Comparison of ENCODE assay signal across 9 cellular contexts in genomic region chr5:164475339-164475977, GRCh38.
A peak's percentile ranks its signal among the peaks of the same experiment; 100 is the strongest.
DNase-seq lines count a peak whose midpoint lies in the region; ATAC-seq and TF ChIP-seq lines count a peak whose summit lies in the region.
"Had no signal": no experiment of that assay in that cellular context is flagged by ENCODE, and none has a peak within 500 bp of the region (broad histone marks: within the 10 kb centered on the region; RNA-seq: fewer than 3 reads in every experiment).

No MANE protein-coding gene starts in this region.

- DNase-seq in AG09309 (ENCODE audit: low read depth): no peak
- peak; percentile 37 for DNase-seq in HCEC 1CT
- DNase-seq in SW480 (ENCODE audit: low spot score): peak; percentile 42
- DNase-seq in iPS DF 6.9 (ENCODE audit: low read depth, low spot score): peak; percentile 7
- DNase-seq in stimulated activated CD4-positive, alpha-beta T cell treated with anti-CD3 and anti-CD28 coated beads, Interleukin-4, amount 100 ng/mL, for 1 hour: no peak
- no peak for DNase-seq in prostate gland (ENCODE audit: low spot score)
- DNase-seq: ovary had no signal

- H3K4me1 ChIP-seq in iPS DF 6.9 (ENCODE audit: control insufficient read depth, insufficient read depth, low read length): no peaks in the 10 kb centered on the region
- H3K4me1 ChIP-seq in prostate gland (replicated peaks): no peaks in the 10 kb centered on the region

- intact Hi-C loops in prostate gland (cut with DNase I): loop anchor here (10.0 kb wide), 1 partner anchor 461 kb away; no protein-coding TSS in a partner anchor

- WGBS in iPS DF 6.9 (ENCODE audit: insufficient coverage, insufficient read length): no CpG with 5 or more reads among the region's 3 CpGs
- WGBS in prostate gland: 67% methylated on average over 3 of the region's 3 CpGs

- no peak overlapping the region for H3K27ac ChIP-seq in iPS DF 6.9 (ENCODE audit: low read length)
- H3K27ac ChIP-seq in prostate gland: no peak overlapping the region
- H3K27ac ChIP-seq: ovary had no signal

- H3K27me3 ChIP-seq in iPS DF 6.9 (ENCODE audit: control insufficient read depth, insufficient read depth, low read length) (no peaks in the 10 kb centered on the region), prostate gland (replicated peaks; ENCODE audit: insufficient read depth) (no peaks in the 10 kb centered on the region)
- H3K27me3 ChIP-seq: ovary had no signal

- no peaks in the 10 kb centered on the region for H3K36me3 ChIP-seq in iPS DF 6.9 (ENCODE audit: control insufficient read depth, insufficient read depth, low read length)
- H3K36me3 ChIP-seq in prostate gland: no peaks in the 10 kb centered on the region
- H3K36me3 ChIP-seq: ovary had no signal

- H3K9me3 ChIP-seq in iPS DF 6.9 (ENCODE audit: control insufficient read depth, insufficient read depth, low read length): no peaks in the 10 kb centered on the region
- no peaks in the 10 kb centered on the region for H3K9me3 ChIP-seq in prostate gland
- H3K9me3 ChIP-seq: ovary had no signal

- ATAC-seq in GM21515 (IDR thresholded peaks at IDR 0.05; ENCODE audit: unreplicated experiment) (no peak), GM21360 (IDR thresholded peaks at IDR 0.05; ENCODE audit: unreplicated experiment) (no peak)

- H3K4me3 ChIP-seq in AG09309 (ENCODE audit: control insufficient read depth, low read depth, low read length) (no peak overlapping the region), iPS DF 6.9 (ENCODE audit: low read length) (no peak overlapping the region), prostate gland (no peak overlapping the region)
- H3K4me3 ChIP-seq: ovary had no signal

- peak; percentile 31 for TF ChIP-seq CTCF in AG09309 (IDR thresholded peaks at IDR 0.05; ENCODE audit: control insufficient read depth, insufficient read depth, low read depth, low read length, missing control alignments)
- peak in 2 of 4 experiments; percentile 25 to 38 for TF ChIP-seq CTCF in prostate gland (IDR thresholded peaks at IDR 0.05)

- TF ChIP-seq POLR2A in prostate gland (IDR thresholded peaks at IDR 0.05): no peak

Comparison
In these comparisons a context has a peak if more than half of its experiments do, and no peak if none do; other contexts are left out.
1. DNase-seq: peak in HCEC 1CT (single experiment), SW480 (single experiment) and iPS DF 6.9 (single experiment); none in AG09309 (single experiment), stimulated activated CD4-positive, alpha-beta T cell treated with anti-CD3 and anti-CD28 coated beads, Interleukin-4, amount 100 ng/mL, for 1 hour (single experiment) and prostate gland (single experiment).